In genomic region chr3:48399387-48400172, GRCh38 we compare ENCODE assay signal across 9 cellular contexts. TPM values are rescaled to one million over a fixed set of nuclear protein-coding genes. Genes with fewer than 3 reads are reported as not detected.
DNase-seq lines count a peak whose midpoint lies in the region; ATAC-seq, FAIRE-seq and TF ChIP-seq lines count a peak whose summit lies in the region.
"Had no signal": no experiment of that assay in that cellular context is flagged by ENCODE, and none has a peak within 500 bp of the region (broad histone marks: within the 10 kb centered on the region; RNA-seq: fewer than 3 reads in every experiment).

No MANE protein-coding gene starts in this region.

- in situ Hi-C loops in GM13977 (cut with MboI; ENCODE audit: low pct_unique_long_range_greater_than_20kb, low sequenced_read_pairs, unreplicated experiment) (no loop called here), HepG2 (cut with HindIII; ENCODE audit: extremely low pct_ligation_motif_present, low pct_unique_long_range_greater_than_20kb) (loop anchor here (5.0 kb wide), 1 partner anchor 38 kb away; no protein-coding TSS in a partner anchor)

- no TSS peak for BruUV-seq in HepG2 (replicated peaks; lab: Mats Ljungman, UMichigan)

- H4K20me1 ChIP-seq in HepG2 (ENCODE audit: insufficient read depth, low read length), result peaks cover 4% of the 10 kb centered on the region; the same call in 1 of the 2 replicates

- no peaks in the 10 kb centered on the region for H3K27me3 ChIP-seq in WERI-Rb-1 (ENCODE audit: insufficient read depth, low read depth, severe bottlenecking)
- no peaks in the 10 kb centered on the region for H3K27me3 ChIP-seq in HepG2 (ENCODE audit: control insufficient read depth in 1 of 2, insufficient read depth in 2 of 2, low read length in 2 of 2)
- H3K27me3 ChIP-seq in tibial nerve, result no peaks in the 10 kb centered on the region
- H3K27me3 ChIP-seq in tibial artery, result peaks cover 0 to 7% of the 10 kb centered on the region in 2 donors

- H3K4me2 ChIP-seq in HepG2 (ENCODE audit: low read depth, low read length), result no peak overlapping the region

- no peaks in the 10 kb centered on the region for H3K79me2 ChIP-seq in HepG2 (ENCODE audit: insufficient read depth, low read length)

- TF ChIP-seq POLR2A in HepG2 (IDR thresholded peaks at IDR 0.05; ENCODE audit: insufficient read depth in 1 of 2, low read depth in 2 of 2, low read length in 2 of 2), result peak in 1 of 2 experiments; percentile 59; a peak in 2 of 4 replicates
- no peak for TF ChIP-seq POLR2A in tibial nerve (IDR thresholded peaks at IDR 0.05)

- no peak overlapping the region for H3K4me3 ChIP-seq in WERI-Rb-1 (ENCODE audit: low read depth, low read length)
- H3K4me3 ChIP-seq in HepG2 (replicated peaks in 1 of 3; ENCODE audit: insufficient read depth in 1 of 3, low read depth in 2 of 3, low read length in 3 of 3), result no peak overlapping the region
- H3K4me3 ChIP-seq in tibial nerve, result no peak overlapping the region
- no peak overlapping the region for H3K4me3 ChIP-seq in tibial artery
- H3K4me3 ChIP-seq: stomach had no signal

- H3K27ac ChIP-seq in WERI-Rb-1 (no peak overlapping the region), HepG2 (ENCODE audit: extremely low read length, insufficient read depth, low read length) (no peak overlapping the region), tibial nerve (peak overlapping the region in 1 of 4 donors; percentile 47), tibial artery (peak overlapping the region in 1 of 2 donors; percentile 4)
- H3K27ac ChIP-seq: stomach had no signal

- no peak overlapping the region for H2AFZ ChIP-seq in HepG2 (ENCODE audit: low read length)

- H3K4me1 ChIP-seq in HepG2 (ENCODE audit: insufficient read depth, low read length) (peaks cover 17% of the 10 kb centered on the region), tibial nerve (peaks cover 0 to 21% (median 10%) of the 10 kb centered on the region in 4 donors), tibial artery (peaks cover 0 to 39% (median 33%) of the 10 kb centered on the region in 4 donors)

- H3K9me3 ChIP-seq in WERI-Rb-1 (ENCODE audit: severe bottlenecking), result no peaks in the 10 kb centered on the region
- no peaks in the 10 kb centered on the region for H3K9me3 ChIP-seq in HepG2 (ENCODE audit: low read length)
- no peaks in the 10 kb centered on the region for H3K9me3 ChIP-seq in tibial nerve
- no peaks in the 10 kb centered on the region for H3K9me3 ChIP-seq in tibial artery
- H3K9me3 ChIP-seq: stomach had no signal

- intact Hi-C loops in HepG2 (cut with micrococcal nuclease; ENCODE audit: unreplicated experiment) (loop anchor here (2.0 kb wide), 1 partner anchor 125 kb away; no protein-coding TSS in a partner anchor), tibial artery (cut with DNase I; ENCODE audit: low total_unique reads) (loop anchor here (2.0 to 10.0 kb wide), 3 partner anchors 37 to 145 kb away; no protein-coding TSS in a partner anchor)

- ATAC-seq in HepG2, result peak; percentile 48
- ATAC-seq in HG03139 (IDR thresholded peaks at IDR 0.05; ENCODE audit: unreplicated experiment), result no peak

- no peak for TF ChIP-seq EP300 in HepG2 (IDR thresholded peaks at IDR 0.05; ENCODE audit: low read depth in 2 of 2, low read length in 2 of 2)
- TF ChIP-seq EP300 in HepG2 (CRISPR knock-in tag; IDR thresholded peaks at IDR 0.05; ENCODE audit: borderline replicate concordance), result no peak
- no peak for TF ChIP-seq EP300 in tibial nerve (IDR thresholded peaks at IDR 0.05)

- CTCF ChIA-PET in HepG2 (lab: Yijun Ruan, JAX; ENCODE audit: low intra/inter-chr PET ratio, low total read pairs), result interaction anchor here (1.6 to 4.8 kb wide), 2 partner anchors 35 to 40 kb away, joined by 5 to 117 read pairs; partner anchors contain the start of genes CCDC51 and TMA7

- TF ChIP-seq RAD21 in HepG2 (CRISPR knock-in tag; IDR thresholded peaks at IDR 0.05), result no peak

- TF ChIP-seq CTCF in GM13977 (IDR thresholded peaks at IDR 0.05; ENCODE audit: extremely low read depth, insufficient read depth, missing control alignments), result no peak
- no peak for TF ChIP-seq CTCF in WERI-Rb-1 (IDR thresholded peaks at IDR 0.05; ENCODE audit: low read depth, low read length)
- TF ChIP-seq CTCF in HepG2 (CRISPR knock-in tag; IDR thresholded peaks at IDR 0.05), result no peak
- no peak for TF ChIP-seq CTCF in tibial nerve (IDR thresholded peaks at IDR 0.05)
- no peak for TF ChIP-seq CTCF in tibial artery (IDR thresholded peaks at IDR 0.05)

- DNase-seq in GM13977 (ENCODE audit: low spot score) (peak; percentile 15), WERI-Rb-1 (peak; percentile 10), HepG2 (ENCODE audit: low spot score) (no peak), tibial nerve (ENCODE audit: low spot score in 2 of 2) (no peak), tibial artery (no peak)
- DNase-seq: stomach had no signal

- no peak overlapping the region for H3K9ac ChIP-seq in HepG2 (ENCODE audit: insufficient read depth, low read depth, low read length)

- FAIRE-seq in HepG2 (lab: Jason Lieb, UNC), result no peak

- POLR2A ChIA-PET in HepG2 (lab: Yijun Ruan, JAX), result interaction anchor here (1.3 to 4.0 kb wide), 7 partner anchors 10 to 41 kb away, joined by 3 to 71 read pairs (median 22); partner anchors contain the start of genes CCDC51, PLXNB1 and TMA7

- peaks cover 12% of the 10 kb centered on the region for H3K36me3 ChIP-seq in WERI-Rb-1
- peaks cover 10 to 13% of the 10 kb centered on the region in 2 experiments; a peak in 4 of 5 replicates for H3K36me3 ChIP-seq in HepG2 (replicated peaks in 1 of 2; ENCODE audit: control insufficient read depth in 1 of 2, insufficient read depth in 2 of 2, low read length in 2 of 2)
- peaks cover 0 to 19% (median 0%) of the 10 kb centered on the region in 3 donors for H3K36me3 ChIP-seq in tibial nerve
- H3K36me3 ChIP-seq in tibial artery, result peaks cover 11 to 20% (median 19%) of the 10 kb centered on the region in 3 donors

- 94% methylated on average over 1 of the region's 4 CpGs for WGBS in HepG2 (ENCODE audit: low lambda C conversion rate)
- 56 to 71% methylated on average over 4 of the region's 4 CpGs for WGBS in tibial nerve, 2 donors

RNA-seq across cellular contexts. Expression of gene FBXW12, which starts 27.6 kb away (rescaled TPM):
- total RNA-seq in HepG2 (2016; rRNA removed; fragmentation: Illumina TruSeq; extraction: Trizol) (not detected in 2 replicates), tibial nerve (not detected)
- not detected in 2 replicates for total RNA-seq in HepG2 (2016; cell fraction: cytosol; rRNA removed; fragmentation: Illumina TruSeq; extraction: Trizol; ENCODE audit: low read depth)
- not detected in 2 replicates for total RNA-seq in HepG2 (2016; cell fraction: insoluble cytoplasmic fraction; rRNA removed; fragmentation: Illumina TruSeq; extraction: Trizol)
- not detected in 2 replicates for total RNA-seq in HepG2 (2016; cell fraction: membrane; rRNA removed; fragmentation: Illumina TruSeq; extraction: Trizol)
- not detected in 2 replicates for total RNA-seq in HepG2 (2016; cell fraction: nucleus; rRNA removed; fragmentation: Illumina TruSeq; extraction: Trizol)
- not detected in 2 replicates for polyA plus RNA-seq in HepG2 (2011; rRNA removed)
- not detected in 2 replicates for polyA plus RNA-seq in HepG2 (2011; cell fraction: cytosol; rRNA removed)
- not detected in 2 replicates for polyA plus RNA-seq in HepG2 (2011; cell fraction: nucleus; rRNA removed)
- polyA plus RNA-seq in HepG2 (2012), result 0.25 and 0.48 TPM in 2 replicates
- polyA plus RNA-seq in HepG2 (2016; cell fraction: cytosol; fragmentation: Illumina TruSeq; extraction: Trizol; ENCODE audit: low read depth), result not detected in 2 replicates
- not detected in 2 replicates for polyA plus RNA-seq in HepG2 (2016; cell fraction: insoluble cytoplasmic fraction; fragmentation: Illumina TruSeq; extraction: Trizol; ENCODE audit: low read depth)
- polyA plus RNA-seq in HepG2 (2016; cell fraction: membrane; fragmentation: Illumina TruSeq; extraction: Trizol; ENCODE audit: low read depth), result not detected in 2 replicates
- polyA plus RNA-seq in HepG2 (2016; cell fraction: nucleus; fragmentation: Illumina TruSeq; extraction: Trizol; ENCODE audit: insufficient read depth, low read depth), result not detected in 2 replicates
- not detected in 2 replicates for polyA minus RNA-seq in HepG2 (2011; rRNA and poly(A)+ RNA removed; ENCODE audit: low replicate concordance)
- not detected in 2 replicates for polyA minus RNA-seq in HepG2 (2011; cell fraction: cytosol; rRNA and poly(A)+ RNA removed)
- not detected in 2 replicates for polyA minus RNA-seq in HepG2 (2011; cell fraction: nucleus; rRNA and poly(A)+ RNA removed)
- total RNA-seq: endothelial cell of umbilical vein, lung microvascular endothelial cell, stomach had no signal
- polyA plus RNA-seq: endothelial cell of umbilical vein, stomach had no signal

RNA-seq across cellular contexts. Expression of gene PLXNB1, which starts 30.3 kb away (rescaled TPM):
- total RNA-seq in HepG2 (2016; rRNA removed; fragmentation: Illumina TruSeq; extraction: Trizol) (25.4 and 86.0 TPM in 2 replicates), tibial nerve (100 to 1,000 TPM; 216 to 379 (median 339) TPM)
- 33.1 and 33.9 TPM in 2 replicates for total RNA-seq in HepG2 (2016; cell fraction: cytosol; rRNA removed; fragmentation: Illumina TruSeq; extraction: Trizol; ENCODE audit: low read depth)
- 23.9 and 92.3 TPM in 2 replicates for total RNA-seq in HepG2 (2016; cell fraction: insoluble cytoplasmic fraction; rRNA removed; fragmentation: Illumina TruSeq; extraction: Trizol)
- 30.7 and 31.8 TPM in 2 replicates for total RNA-seq in HepG2 (2016; cell fraction: membrane; rRNA removed; fragmentation: Illumina TruSeq; extraction: Trizol)
- total RNA-seq in HepG2 (2016; cell fraction: nucleus; rRNA removed; fragmentation: Illumina TruSeq; extraction: Trizol), result 140 and 158 TPM in 2 replicates
- 143 and 179 TPM in 2 replicates for polyA plus RNA-seq in HepG2 (2011; rRNA removed)
- 71.5 and 83.2 TPM in 2 replicates for polyA plus RNA-seq in HepG2 (2011; cell fraction: cytosol; rRNA removed)
- 1,144 and 1,345 TPM in 2 replicates for polyA plus RNA-seq in HepG2 (2011; cell fraction: nucleus; rRNA removed)
- polyA plus RNA-seq in HepG2 (2012), result 140 and 149 TPM in 2 replicates
- polyA plus RNA-seq in HepG2 (2016; cell fraction: cytosol; fragmentation: Illumina TruSeq; extraction: Trizol; ENCODE audit: low read depth), result 5.5 and 6.7 TPM in 2 replicates
- 23.3 and 26.9 TPM in 2 replicates for polyA plus RNA-seq in HepG2 (2016; cell fraction: insoluble cytoplasmic fraction; fragmentation: Illumina TruSeq; extraction: Trizol; ENCODE audit: low read depth)
- 12.8 and 12.9 TPM in 2 replicates for polyA plus RNA-seq in HepG2 (2016; cell fraction: membrane; fragmentation: Illumina TruSeq; extraction: Trizol; ENCODE audit: low read depth)
- polyA plus RNA-seq in HepG2 (2016; cell fraction: nucleus; fragmentation: Illumina TruSeq; extraction: Trizol; ENCODE audit: insufficient read depth, low read depth), result 420 and 470 TPM in 2 replicates
- polyA minus RNA-seq in HepG2 (2011; rRNA and poly(A)+ RNA removed; ENCODE audit: low replicate concordance), result 83.4 and 325 TPM in 2 replicates
- 54.4 and 79.5 TPM in 2 replicates for polyA minus RNA-seq in HepG2 (2011; cell fraction: cytosol; rRNA and poly(A)+ RNA removed)
- polyA minus RNA-seq in HepG2 (2011; cell fraction: nucleus; rRNA and poly(A)+ RNA removed), result 295 and 329 TPM in 2 replicates

RNA-seq across cellular contexts. Expression of gene CCDC51, which starts 40.3 kb away (rescaled TPM):
- total RNA-seq in HepG2 (2016; rRNA removed; fragmentation: Illumina TruSeq; extraction: Trizol), result 29.4 and 38.3 TPM in 2 replicates
- total RNA-seq in HepG2 (2016; cell fraction: cytosol; rRNA removed; fragmentation: Illumina TruSeq; extraction: Trizol; ENCODE audit: low read depth), result 7.6 and 8.2 TPM in 2 replicates
- 33.5 and 38.7 TPM in 2 replicates for total RNA-seq in HepG2 (2016; cell fraction: insoluble cytoplasmic fraction; rRNA removed; fragmentation: Illumina TruSeq; extraction: Trizol)
- 12.2 and 12.5 TPM in 2 replicates for total RNA-seq in HepG2 (2016; cell fraction: membrane; rRNA removed; fragmentation: Illumina TruSeq; extraction: Trizol)
- 12.4 and 13.6 TPM in 2 replicates for total RNA-seq in HepG2 (2016; cell fraction: nucleus; rRNA removed; fragmentation: Illumina TruSeq; extraction: Trizol)
- 15.5 and 18.1 TPM in 2 replicates for polyA plus RNA-seq in HepG2 (2011; rRNA removed)
- polyA plus RNA-seq in HepG2 (2011; cell fraction: cytosol; rRNA removed), result 16.8 and 19.2 TPM in 2 replicates
- 6.5 and 8.5 TPM in 2 replicates for polyA plus RNA-seq in HepG2 (2011; cell fraction: nucleus; rRNA removed)
- polyA plus RNA-seq in HepG2 (2012), result 8.4 and 9.8 TPM in 2 replicates
- 3.9 and 4.9 TPM in 2 replicates for polyA plus RNA-seq in HepG2 (2016; cell fraction: cytosol; fragmentation: Illumina TruSeq; extraction: Trizol; ENCODE audit: low read depth)
- polyA plus RNA-seq in HepG2 (2016; cell fraction: insoluble cytoplasmic fraction; fragmentation: Illumina TruSeq; extraction: Trizol; ENCODE audit: low read depth), result 29.3 and 29.9 TPM in 2 replicates
- 8.0 TPM in 2 replicates for polyA plus RNA-seq in HepG2 (2016; cell fraction: membrane; fragmentation: Illumina TruSeq; extraction: Trizol; ENCODE audit: low read depth)
- 16.3 and 19.0 TPM in 2 replicates for polyA plus RNA-seq in HepG2 (2016; cell fraction: nucleus; fragmentation: Illumina TruSeq; extraction: Trizol; ENCODE audit: insufficient read depth, low read depth)
- 11.3 and 25.4 TPM in 2 replicates for polyA minus RNA-seq in HepG2 (2011; rRNA and poly(A)+ RNA removed; ENCODE audit: low replicate concordance)
- polyA minus RNA-seq in HepG2 (2011; cell fraction: cytosol; rRNA and poly(A)+ RNA removed), result 4.5 and 4.7 TPM in 2 replicates
- polyA minus RNA-seq in HepG2 (2011; cell fraction: nucleus; rRNA and poly(A)+ RNA removed), result 3.0 and 3.3 TPM in 2 replicates
- total RNA-seq in tibial nerve, result 10 to 100 TPM; 23.4 to 33.3 (median 29.2) TPM

RNA-seq across cellular contexts. Expression of gene TMA7, which starts 40.5 kb away (rescaled TPM):
- 486 and 510 TPM in 2 replicates for total RNA-seq in HepG2 (2016; rRNA removed; fragmentation: Illumina TruSeq; extraction: Trizol)
- total RNA-seq in HepG2 (2016; cell fraction: cytosol; rRNA removed; fragmentation: Illumina TruSeq; extraction: Trizol; ENCODE audit: low read depth), result 913 and 1,296 TPM in 2 replicates
- 511 and 522 TPM in 2 replicates for total RNA-seq in HepG2 (2016; cell fraction: insoluble cytoplasmic fraction; rRNA removed; fragmentation: Illumina TruSeq; extraction: Trizol)
- 763 and 886 TPM in 2 replicates for total RNA-seq in HepG2 (2016; cell fraction: membrane; rRNA removed; fragmentation: Illumina TruSeq; extraction: Trizol)
- total RNA-seq in HepG2 (2016; cell fraction: nucleus; rRNA removed; fragmentation: Illumina TruSeq; extraction: Trizol), result 177 and 187 TPM in 2 replicates
- 80.9 and 100 TPM in 2 replicates for polyA plus RNA-seq in HepG2 (2011; rRNA removed)
- polyA plus RNA-seq in HepG2 (2011; cell fraction: cytosol; rRNA removed), result 69.9 and 96.6 TPM in 2 replicates
- polyA plus RNA-seq in HepG2 (2011; cell fraction: nucleus; rRNA removed), result 23.2 and 42.0 TPM in 2 replicates
- polyA plus RNA-seq in HepG2 (2012), result 194 and 244 TPM in 2 replicates
- polyA plus RNA-seq in HepG2 (2016; cell fraction: cytosol; fragmentation: Illumina TruSeq; extraction: Trizol; ENCODE audit: low read depth), result 1,200 and 1,620 TPM in 2 replicates
- 517 and 532 TPM in 2 replicates for polyA plus RNA-seq in HepG2 (2016; cell fraction: insoluble cytoplasmic fraction; fragmentation: Illumina TruSeq; extraction: Trizol; ENCODE audit: low read depth)
- 742 and 956 TPM in 2 replicates for polyA plus RNA-seq in HepG2 (2016; cell fraction: membrane; fragmentation: Illumina TruSeq; extraction: Trizol; ENCODE audit: low read depth)
- 336 and 389 TPM in 2 replicates for polyA plus RNA-seq in HepG2 (2016; cell fraction: nucleus; fragmentation: Illumina TruSeq; extraction: Trizol; ENCODE audit: insufficient read depth, low read depth)
- polyA minus RNA-seq in HepG2 (2011; rRNA and poly(A)+ RNA removed; ENCODE audit: low replicate concordance), result 4.4 and 15.7 TPM in 2 replicates
- polyA minus RNA-seq in HepG2 (2011; cell fraction: cytosol; rRNA and poly(A)+ RNA removed), result 18.7 and 23.2 TPM in 2 replicates
- polyA minus RNA-seq in HepG2 (2011; cell fraction: nucleus; rRNA and poly(A)+ RNA removed), result 18.4 and 25.9 TPM in 2 replicates
- total RNA-seq in tibial nerve, result 100 to 1,000 TPM; 212 to 380 (median 291) TPM

RNA-seq across cellular contexts. Expression of gene ATRIP, which starts 47.0 kb away (rescaled TPM):
- total RNA-seq in HepG2 (2016; rRNA removed; fragmentation: Illumina TruSeq; extraction: Trizol) (11.4 and 12.5 TPM in 2 replicates), tibial nerve (10 to 100 TPM in 2 of 4 donors, 1 to 10 TPM in 2; 7.5 to 10.5 (median 9.3) TPM)
- total RNA-seq in HepG2 (2016; cell fraction: cytosol; rRNA removed; fragmentation: Illumina TruSeq; extraction: Trizol; ENCODE audit: low read depth), result 2.6 and 2.7 TPM in 2 replicates
- total RNA-seq in HepG2 (2016; cell fraction: insoluble cytoplasmic fraction; rRNA removed; fragmentation: Illumina TruSeq; extraction: Trizol), result 9.5 and 10.4 TPM in 2 replicates
- 2.4 and 3.4 TPM in 2 replicates for total RNA-seq in HepG2 (2016; cell fraction: membrane; rRNA removed; fragmentation: Illumina TruSeq; extraction: Trizol)
- total RNA-seq in HepG2 (2016; cell fraction: nucleus; rRNA removed; fragmentation: Illumina TruSeq; extraction: Trizol), result 7.4 and 11.0 TPM in 2 replicates
- polyA plus RNA-seq in HepG2 (2011; rRNA removed), result 5.1 and 5.3 TPM in 2 replicates
- 3.7 and 4.7 TPM in 2 replicates for polyA plus RNA-seq in HepG2 (2011; cell fraction: cytosol; rRNA removed)
- polyA plus RNA-seq in HepG2 (2011; cell fraction: nucleus; rRNA removed), result 12.6 and 13.3 TPM in 2 replicates
- 3.2 and 4.1 TPM in 2 replicates for polyA plus RNA-seq in HepG2 (2012)
- polyA plus RNA-seq in HepG2 (2016; cell fraction: cytosol; fragmentation: Illumina TruSeq; extraction: Trizol; ENCODE audit: low read depth), result 0.97 and 1.0 TPM in 2 replicates
- polyA plus RNA-seq in HepG2 (2016; cell fraction: insoluble cytoplasmic fraction; fragmentation: Illumina TruSeq; extraction: Trizol; ENCODE audit: low read depth), result 7.8 and 11.5 TPM in 2 replicates
- polyA plus RNA-seq in HepG2 (2016; cell fraction: membrane; fragmentation: Illumina TruSeq; extraction: Trizol; ENCODE audit: low read depth), result 1.2 and 1.5 TPM in 2 replicates
- polyA plus RNA-seq in HepG2 (2016; cell fraction: nucleus; fragmentation: Illumina TruSeq; extraction: Trizol; ENCODE audit: insufficient read depth, low read depth), result 14.7 and 21.6 TPM in 2 replicates
- polyA minus RNA-seq in HepG2 (2011; rRNA and poly(A)+ RNA removed; ENCODE audit: low replicate concordance), result 11.5 and 35.8 TPM in 2 replicates
- polyA minus RNA-seq in HepG2 (2011; cell fraction: cytosol; rRNA and poly(A)+ RNA removed), result 2.1 and 3.8 TPM in 2 replicates
- polyA minus RNA-seq in HepG2 (2011; cell fraction: nucleus; rRNA and poly(A)+ RNA removed), result 5.2 and 9.8 TPM in 2 replicates

Comparison
In these comparisons a context has a peak if more than half of its experiments do, and no peak if none do; other contexts are left out.
1. DNase-seq: peak in GM13977 (single experiment) and WERI-Rb-1 (single experiment); none in HepG2 (single experiment), tibial nerve (0 of 2) and tibial artery (0 of 2).